Comparison of ENCODE assay signal across 20 cellular contexts in the genomic region with DNA sequence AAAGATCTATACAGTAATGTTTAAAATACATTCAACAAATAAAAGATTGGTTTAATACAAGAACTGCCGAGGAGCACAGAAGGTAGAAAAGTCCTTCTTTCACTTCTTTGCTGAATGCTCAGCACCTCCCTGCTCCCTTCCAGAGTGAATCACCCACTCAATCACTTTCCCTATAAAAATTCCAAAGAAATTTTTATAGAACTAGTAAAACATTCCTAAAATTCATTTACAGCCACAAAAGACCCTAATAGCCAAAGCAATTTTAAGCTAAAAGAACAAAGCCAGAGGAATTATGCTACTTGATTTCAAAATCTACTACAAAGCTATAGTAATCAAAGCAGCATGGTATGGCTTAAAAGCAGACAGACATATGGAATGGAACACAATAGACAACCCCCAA.
A peak's percentile ranks its signal among the peaks of the same experiment; 100 is the strongest.
DNase-seq lines count a peak whose midpoint lies in the region; ATAC-seq, FAIRE-seq and TF ChIP-seq lines count a peak whose summit lies in the region.
"Had no signal": no experiment of that assay in that cellular context is flagged by ENCODE, and none has a peak within 500 bp of the region (broad histone marks: within the 10 kb centered on the region; RNA-seq: fewer than 3 reads in every experiment).

No MANE protein-coding gene starts in this region.

- DNase-seq in AG09309 (ENCODE audit: low read depth) (peak; percentile 2), H54 (ENCODE audit: insufficient read length, low spot score) (no peak), NCI-H226 (peak; percentile 20), foreskin fibroblast (peak; percentile 1 to 6), DMS53 treated with DMSO at 0.1 percent for 48 hours (lab: John Stamatoyannopoulos, UW; ENCODE audit: unreplicated experiment) (no peak), spleen (no peak), SW480 (ENCODE audit: low spot score) (no peak)
- DNase-seq: CD8-positive, alpha-beta T cell; Kasumi-1; NCI-H1105; NCI-H1694; NCI-H2081 treated with DMSO at 0.1 percent for 48 hours; NCI-H748 treated with DMSO at 0.1 percent for 48 hours had no signal

- peaks cover 0 to 11% (median 3%) of the 10 kb centered on the region in 8 donors for H3K9me3 ChIP-seq in spleen
- H3K9me3 ChIP-seq: BLaER1 treated with 17β-estradiol and CSF1 and Interleukin-3, amounts not matched to agents 10 nM and 100 nM had no signal

- TF ChIP-seq CTCF in AG09309 (IDR thresholded peaks at IDR 0.05; ENCODE audit: control insufficient read depth, insufficient read depth, low read depth, low read length, missing control alignments) (no peak), foreskin fibroblast (IDR thresholded peaks at IDR 0.05; ENCODE audit: low read depth, low read length) (no peak), spleen (IDR thresholded peaks at IDR 0.05 in 8 of 11, conservative IDR thresholded peaks at IDR 0.05 in 3 of 11) (no peak)

- 89 to 97% (median 93%) methylated on average over 1 of the region's 1 CpG for WGBS in spleen, 5 donors

- H3K36me3 ChIP-seq in spleen, result no peaks in the 10 kb centered on the region
- H3K36me3 ChIP-seq: BLaER1 treated with 17β-estradiol and CSF1 and Interleukin-3, amounts not matched to agents 10 nM and 100 nM had no signal

- no peaks in the 10 kb centered on the region for H3K27me3 ChIP-seq in spleen (replicated peaks in 1 of 7)
- H3K27me3 ChIP-seq: BLaER1 treated with 17β-estradiol and CSF1 and Interleukin-3, amounts not matched to agents 10 nM and 100 nM had no signal

- FAIRE-seq in H54 (lab: Jason Lieb, UNC), result peak; percentile 71
- FAIRE-seq: A204.1, GM12892, GM18507, H1 had no signal

- H3K4me3 ChIP-seq in AG09309 (ENCODE audit: control insufficient read depth, low read depth, low read length), result no peak overlapping the region
- no peak overlapping the region for H3K4me3 ChIP-seq in foreskin fibroblast (ENCODE audit: low read depth in 1 of 2, low read length in 2 of 2)
- no peak overlapping the region for H3K4me3 ChIP-seq in spleen
- H3K4me3 ChIP-seq: BLaER1 treated with 17β-estradiol and CSF1 and Interleukin-3, amounts not matched to agents 10 nM and 100 nM had no signal

- H3K27ac ChIP-seq in spleen, result no peak overlapping the region
- H3K27ac ChIP-seq: BLaER1 treated with 17β-estradiol and CSF1 and Interleukin-3, amounts not matched to agents 10 nM and 100 nM; RWPE1 had no signal

- intact Hi-C loops in spleen (cut with DNase I; ENCODE audit: low total_unique reads), result no loop called here

- no peaks in the 10 kb centered on the region for H3K4me1 ChIP-seq in spleen
- H3K4me1 ChIP-seq: BLaER1 treated with 17β-estradiol and CSF1 and Interleukin-3, amounts not matched to agents 10 nM and 100 nM had no signal

- no peak for ATAC-seq in HG02678 (IDR thresholded peaks at IDR 0.05; ENCODE audit: unreplicated experiment)
- ATAC-seq: CD8-positive, alpha-beta T cell had no signal

- no peak for TF ChIP-seq POLR2A in H54 (IDR thresholded peaks at IDR 0.05; ENCODE audit: low read depth, low read length)
- no peak for TF ChIP-seq POLR2A in spleen (IDR thresholded peaks at IDR 0.05)

Comparison
In these comparisons a context has a peak if more than half of its experiments do, and no peak if none do; other contexts are left out.
1. DNase-seq: peak in AG09309 (single experiment), NCI-H226 (single experiment) and foreskin fibroblast (2 of 2); none in H54 (single experiment), DMS53 treated with DMSO at 0.1 percent for 48 hours (single experiment), spleen (single experiment) and SW480 (single experiment).